Comparison of ENCODE assay signal across 20 cellular contexts in genomic region chr2:216922170-216922780, GRCh38.
DNase-seq lines count a peak whose midpoint lies in the region; ATAC-seq and TF ChIP-seq lines count a peak whose summit lies in the region.
"Had no signal": no experiment of that assay in that cellular context is flagged by ENCODE, and none has a peak within 500 bp of the region (broad histone marks: within the 10 kb centered on the region; RNA-seq: fewer than 3 reads in every experiment).

No MANE protein-coding gene starts in this region.

- POLR2A ChIA-PET in CD8-positive, alpha-beta T cell (lab: Charles Lee), result no interaction called here

- peaks cover 56% of the 10 kb centered on the region for H3K4me1 Mint-ChIP-seq in nephron
- H3K4me1 Mint-ChIP-seq in T-helper 2 cell treated with Interferon-gamma antibody and Interleukin-4, amounts not matched to agents 5 μg/mL and 100 μg/mL, for 36 hours (ENCODE audit: low read depth), result no peaks in the 10 kb centered on the region
- H3K4me1 Mint-ChIP-seq in CD8-positive, alpha-beta T cell (ENCODE audit: low read depth), result no peaks in the 10 kb centered on the region
- H3K4me1 Mint-ChIP-seq: activated CD4-positive, alpha-beta T cell treated with anti-CD3 and anti-CD28 coated beads, Interleukin-2, amount 10 ng/mL, durations not matched to agents 24 days and 14 days; immature natural killer cell had no signal

- no peak overlapping the region for H3K4me3 Mint-ChIP-seq in nephron
- no peak overlapping the region for H3K4me3 Mint-ChIP-seq in T-helper 2 cell treated with Interferon-gamma antibody and Interleukin-4, amounts not matched to agents 5 μg/mL and 100 μg/mL, for 36 hours
- H3K4me3 Mint-ChIP-seq in CD8-positive, alpha-beta T cell, result no peak overlapping the region
- H3K4me3 Mint-ChIP-seq: activated CD4-positive, alpha-beta T cell treated with anti-CD3 and anti-CD28 coated beads, Interleukin-2, amount 10 ng/mL, durations not matched to agents 24 days and 14 days; activated naive CD8-positive, alpha-beta T cell; CD4-positive, alpha-beta T cell; H9; immature natural killer cell had no signal

- H3K36me3 Mint-ChIP-seq in nephron (ENCODE audit: low read depth), result no peaks in the 10 kb centered on the region
- no peaks in the 10 kb centered on the region for H3K36me3 Mint-ChIP-seq in T-helper 2 cell treated with Interferon-gamma antibody and Interleukin-4, amounts not matched to agents 5 μg/mL and 100 μg/mL, for 36 hours (ENCODE audit: low read depth)
- no peaks in the 10 kb centered on the region for H3K36me3 Mint-ChIP-seq in CD8-positive, alpha-beta T cell
- H3K36me3 Mint-ChIP-seq: activated naive CD8-positive, alpha-beta T cell; immature natural killer cell had no signal

- intact Hi-C loops in CD8-positive, alpha-beta T cell (cut with DNase I, micrococcal nuclease), result no loop called here

- H3K36me3 ChIP-seq in CD8-positive, alpha-beta T cell (ENCODE audit: insufficient read depth, low read length), result no peaks in the 10 kb centered on the region

- no peak overlapping the region for H3K27ac ChIP-seq in CD8-positive, alpha-beta T cell (ENCODE audit: low read depth, low read length)
- H3K27ac ChIP-seq: 22Rv1, RWPE1 had no signal

- peak overlapping the region in 2 of 3 experiments; percentile 15 to 58 for H3K27ac Mint-ChIP-seq in nephron
- H3K27ac Mint-ChIP-seq in T-helper 2 cell treated with Interferon-gamma antibody and Interleukin-4, amounts not matched to agents 5 μg/mL and 100 μg/mL, for 36 hours, result no peak overlapping the region
- H3K27ac Mint-ChIP-seq in CD8-positive, alpha-beta T cell, result no peak overlapping the region
- H3K27ac Mint-ChIP-seq: activated CD4-positive, alpha-beta T cell treated with anti-CD3 and anti-CD28 coated beads, Interleukin-2, amount 10 ng/mL, durations not matched to agents 24 days and 14 days; activated naive CD8-positive, alpha-beta T cell; CD4-positive, alpha-beta T cell; H9; immature natural killer cell had no signal

- no peak for TF ChIP-seq CTCF in nephron (IDR thresholded peaks at IDR 0.05; ENCODE audit: unreplicated experiment in 3 of 3)
- no peak for TF ChIP-seq CTCF in CD8-positive, alpha-beta T cell (IDR thresholded peaks at IDR 0.05)

- DNase-seq in DMS 273 (lab: John Stamatoyannopoulos, UW; ENCODE audit: unreplicated experiment), result peak; percentile 58
- DNase-seq in DMS 273 treated with DMSO at 0.1 percent for 48 hours (lab: John Stamatoyannopoulos, UW), result no peak
- DNase-seq in T-helper 2 cell treated with Interferon-gamma antibody and Interleukin-4, amounts not matched to agents 5 μg/mL and 100 μg/mL, for 36 hours (ENCODE audit: low spot score), result no peak
- DNase-seq in CD8-positive, alpha-beta T cell, result no peak
- DNase-seq: activated CD4-positive, alpha-beta T cell treated with anti-CD3 and anti-CD28 coated beads, Interleukin-2, amount 10 ng/mL, durations not matched to agents 24 days and 14 days; activated T-cell treated with anti-CD3 and anti-CD28 coated beads, Interleukin-2, amount 50 U/mL, for 1 hour; CD4-positive, alpha-beta T cell; GDM1; H9; immature natural killer cell; NCI-H1417 treated with DMSO at 0.1 percent for 48 hours; NCI-H774; stimulated activated naive CD4-positive, alpha-beta T cell treated with Interleukin-2 at 50 U/mL for 16 hours had no signal

- CTCF ChIA-PET in CD8-positive, alpha-beta T cell (lab: Charles Lee), result no interaction called here

- H3K9me3 Mint-ChIP-seq in nephron, result no peaks in the 10 kb centered on the region
- no peaks in the 10 kb centered on the region for H3K9me3 Mint-ChIP-seq in T-helper 2 cell treated with Interferon-gamma antibody and Interleukin-4, amounts not matched to agents 5 μg/mL and 100 μg/mL, for 36 hours
- H3K9me3 Mint-ChIP-seq in CD8-positive, alpha-beta T cell, result no peaks in the 10 kb centered on the region
- H3K9me3 Mint-ChIP-seq: activated CD4-positive, alpha-beta T cell treated with anti-CD3 and anti-CD28 coated beads, Interleukin-2, amount 10 ng/mL, durations not matched to agents 24 days and 14 days; CD4-positive, alpha-beta T cell; H9 had no signal

- no peak overlapping the region for H3K4me3 ChIP-seq in CD8-positive, alpha-beta T cell (ENCODE audit: low read depth, low read length)

- ATAC-seq in GM21825 (IDR thresholded peaks at IDR 0.05; ENCODE audit: unreplicated experiment) (peak; percentile 64), HG03432 (IDR thresholded peaks at IDR 0.05; ENCODE audit: unreplicated experiment) (peak; percentile 73), GM19023 (IDR thresholded peaks at IDR 0.05; ENCODE audit: unreplicated experiment) (no peak)
- ATAC-seq in CD8-positive, alpha-beta T cell, result no peak

- no peaks in the 10 kb centered on the region for H3K27me3 ChIP-seq in CD8-positive, alpha-beta T cell (ENCODE audit: insufficient read depth, low read length)

- no peaks in the 10 kb centered on the region for H3K4me1 ChIP-seq in CD8-positive, alpha-beta T cell (ENCODE audit: insufficient read depth, low read length)

- no peaks in the 10 kb centered on the region for H3K9me3 ChIP-seq in CD8-positive, alpha-beta T cell (ENCODE audit: low read length)

- no peaks in the 10 kb centered on the region for H3K27me3 Mint-ChIP-seq in nephron (ENCODE audit: low read depth)
- peaks cover 14% of the 10 kb centered on the region for H3K27me3 Mint-ChIP-seq in T-helper 2 cell treated with Interferon-gamma antibody and Interleukin-4, amounts not matched to agents 5 μg/mL and 100 μg/mL, for 36 hours (ENCODE audit: low read depth)
- H3K27me3 Mint-ChIP-seq in CD8-positive, alpha-beta T cell (ENCODE audit: low read depth), result no peaks in the 10 kb centered on the region
- H3K27me3 Mint-ChIP-seq: activated naive CD8-positive, alpha-beta T cell; CD4-positive, alpha-beta T cell had no signal

Comparison
In these comparisons a context has a peak if more than half of its experiments do, and no peak if none do; other contexts are left out.
1. ATAC-seq: peak in GM21825 (single experiment) and HG03432 (single experiment); none in CD8-positive, alpha-beta T cell (single experiment) and GM19023 (single experiment).
2. H3K27ac Mint-ChIP-seq: peak in nephron (2 of 3); none in T-helper 2 cell treated with Interferon-gamma antibody and Interleukin-4, amounts not matched to agents 5 μg/mL and 100 μg/mL, for 36 hours (single experiment) and CD8-positive, alpha-beta T cell (single experiment).